13 cellular contexts compared by ENCODE assay signal in the genomic region with DNA sequence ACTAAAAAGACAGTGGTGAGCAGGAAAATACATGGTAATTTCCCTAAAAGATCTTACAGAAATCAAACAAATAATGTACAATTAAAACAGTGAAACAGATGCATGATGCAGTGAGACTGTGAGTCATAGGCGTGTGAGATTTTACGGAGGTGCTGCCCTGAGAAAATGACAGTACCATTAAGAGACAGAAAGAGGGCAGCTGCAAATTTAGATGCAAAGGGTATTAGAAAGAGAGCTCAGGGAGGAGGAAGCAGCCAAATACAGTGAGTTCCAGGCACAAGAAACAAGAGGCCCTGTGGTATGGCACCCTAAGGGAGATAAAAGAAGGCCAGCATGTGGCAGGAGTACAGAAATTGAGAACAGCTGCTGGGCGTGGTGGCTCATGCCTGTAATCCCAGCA.
DNase-seq lines count a peak whose midpoint lies in the region; ATAC-seq and TF ChIP-seq lines count a peak whose summit lies in the region.
"Had no signal": no experiment of that assay in that cellular context is flagged by ENCODE, and none has a peak within 500 bp of the region (broad histone marks: within the 10 kb centered on the region; RNA-seq: fewer than 3 reads in every experiment).

No MANE protein-coding gene starts in this region.

- no CpG with 5 or more reads among the region's 3 CpGs for WGBS in mesendoderm (ENCODE audit: extremely low coverage, insufficient coverage, low lambda C conversion rate)

- H3K9ac ChIP-seq in mesendoderm (ENCODE audit: low read length), result no peak overlapping the region

- no peak overlapping the region for H3K4ac ChIP-seq in mesendoderm (ENCODE audit: low read depth, low read length)

- no peaks in the 10 kb centered on the region for H3K79me2 ChIP-seq in mesendoderm (ENCODE audit: control insufficient read depth, insufficient read depth, low read length)

- no peaks in the 10 kb centered on the region for H3K79me1 ChIP-seq in mesendoderm (ENCODE audit: low read length)

- no peak overlapping the region for H3K4me2 ChIP-seq in mesendoderm (ENCODE audit: low read length)

- no peak overlapping the region for H3K56ac ChIP-seq in mesendoderm (ENCODE audit: low read length)

- H2BK5ac ChIP-seq in mesendoderm (ENCODE audit: low read length), result no peak overlapping the region

- no peak overlapping the region for H4K8ac ChIP-seq in mesendoderm (ENCODE audit: low read depth, low read length)

- no peak overlapping the region for H2BK15ac ChIP-seq in mesendoderm (replicated peaks; ENCODE audit: low read depth)

- peaks cover 1% of the 10 kb centered on the region for H3K4me1 ChIP-seq in mesendoderm (ENCODE audit: control insufficient read depth, low read depth, low read length)
- H3K4me1 ChIP-seq: Caco-2 had no signal

- H3K18ac ChIP-seq in mesendoderm (ENCODE audit: low read length), result no peak overlapping the region

- H2AK5ac ChIP-seq in mesendoderm (ENCODE audit: low read length), result no peak overlapping the region

- H3K27ac ChIP-seq in mesendoderm (ENCODE audit: low read depth, low read length), result no peak overlapping the region
- H3K27ac ChIP-seq: HL-60 had no signal

- no peak for ATAC-seq in HG03571 (IDR thresholded peaks at IDR 0.05; ENCODE audit: unreplicated experiment)
- ATAC-seq: natural killer cell treated with Interleukin-12 subunit alpha and Interleukin-12 subunit beta and Interleukin-15 and Interleukin-18, amount 100 ng/mL, for 72 hours had no signal

- H3K23ac ChIP-seq in mesendoderm (ENCODE audit: low read length), result no peak overlapping the region

- H2BK120ac ChIP-seq in mesendoderm (ENCODE audit: low read depth, low read length), result no peak overlapping the region

- no peak overlapping the region for H4K5ac ChIP-seq in mesendoderm (ENCODE audit: low read length)

- no peaks in the 10 kb centered on the region for H3K36me3 ChIP-seq in mesendoderm (ENCODE audit: control insufficient read depth, insufficient read depth, low read length)

- no peaks in the 10 kb centered on the region for H3K27me3 ChIP-seq in mesendoderm (ENCODE audit: insufficient read depth, low read length, poor library complexity)

- no peak overlapping the region for H3K4me3 ChIP-seq in cardiac fibroblast (replicated peaks in 1 of 2; ENCODE audit: low read depth in 2 of 2, low read length in 2 of 2)
- H3K4me3 ChIP-seq in mesendoderm (ENCODE audit: low read length), result no peak overlapping the region

- TF ChIP-seq CTCF in cardiac fibroblast (IDR thresholded peaks at IDR 0.05; ENCODE audit: low read depth, low read length), result no peak

- DNase-seq in Daoy (ENCODE audit: low read depth), result peak; percentile 8
- peak; percentile 8 for DNase-seq in NCI-H2227 (lab: John Stamatoyannopoulos, UW; ENCODE audit: unreplicated experiment)
- peak; percentile 43 to 55 for DNase-seq in cardiac fibroblast (ENCODE audit: low read depth in 2 of 2)
- peak; percentile 13 for DNase-seq in mesendoderm
- no peak for DNase-seq in effector CD8-positive, alpha-beta T cell (lab: John Stamatoyannopoulos, UW)
- no peak for DNase-seq in NCI-H345 treated with DMSO at 0.1 percent for 48 hours (lab: John Stamatoyannopoulos, UW; ENCODE audit: unreplicated experiment)
- no peak for DNase-seq in activated CD4-positive, alpha-beta T cell treated with anti-CD3 and anti-CD28 coated beads, Interleukin-2, amount 50 U/mL, for 48 hours
- DNase-seq: Caco-2, NCI-H1048, small intestine had no signal

Comparison
In these comparisons a context has a peak if more than half of its experiments do, and no peak if none do; other contexts are left out.
1. DNase-seq: peak in Daoy (single experiment), NCI-H2227 (single experiment), cardiac fibroblast (2 of 2) and mesendoderm (single experiment); none in effector CD8-positive, alpha-beta T cell (single experiment), NCI-H345 treated with DMSO at 0.1 percent for 48 hours (single experiment) and activated CD4-positive, alpha-beta T cell treated with anti-CD3 and anti-CD28 coated beads, Interleukin-2, amount 50 U/mL, for 48 hours (0 of 2).